In genomic region chr7:111105269-111105668, GRCh38 we compare ENCODE assay signal across 27 cellular contexts. TPM values are rescaled to one million over a fixed set of nuclear protein-coding genes. Genes with fewer than 3 reads are reported as not detected.
"Had no signal": no experiment of that assay in that cellular context is flagged by ENCODE, and none has a peak within 500 bp of the region (broad histone marks: within the 10 kb centered on the region; RNA-seq: fewer than 3 reads in every experiment).

No MANE protein-coding gene starts in this region.

- H3K27ac ChIP-seq: brain microvascular endothelial cell, coronary artery, ovary, right lobe of liver, upper lobe of right lung, VCaP had no signal

- ATAC-seq: activated CD4-positive, CD25-positive, alpha-beta regulatory T cell treated with anti-CD3 and anti-CD28 coated beads, Interleukin-2, amount 50 U/mL, for 24 hours; activated CD8-positive, alpha-beta memory T cell treated with anti-CD3 and anti-CD28 coated beads, Interleukin-2, amount 10 ng/mL, durations not matched to agents 7 days and 5 days; effector memory CD8-positive, alpha-beta T cell; left cardiac atrium; left ventricle myocardium superior; right lobe of liver; stimulated activated naive CD8-positive, alpha-beta T cell treated with anti-CD3 and anti-CD28 coated beads, Interleukin-15, Interleukin-2, amounts not matched to agents 100 U/mL and 50 U/mL, for 24 hours; upper lobe of right lung had no signal

- H3K4me3 Mint-ChIP-seq: activated CD4-positive, alpha-beta memory T cell treated with anti-CD3 and anti-CD28 coated beads, Interleukin-2, amount 10 ng/mL, durations not matched to agents 7 days and 5 days; activated CD4-positive, alpha-beta T cell treated with anti-CD3 and anti-CD28 coated beads, Interleukin-2, amount 10 ng/mL, durations not matched to agents 7 days and 5 days; activated CD8-positive, alpha-beta memory T cell treated with anti-CD3 and anti-CD28 coated beads, Interleukin-2, amount 10 ng/mL, durations not matched to agents 7 days and 5 days; activated naive CD4-positive, alpha-beta T cell treated with anti-CD3 and anti-CD28 coated beads, Interleukin-2, amount 50 U/mL, for 24 hours; effector memory CD8-positive, alpha-beta T cell had no signal

- FAIRE-seq: astrocyte, endothelial cell of umbilical vein, keratinocyte, TTC549 had no signal

- H3K36me3 ChIP-seq: brain microvascular endothelial cell, ovary, right lobe of liver, upper lobe of right lung had no signal

- H3K27me3 Mint-ChIP-seq: activated CD4-positive, alpha-beta memory T cell treated with anti-CD3 and anti-CD28 coated beads, Interleukin-2, amount 10 ng/mL, durations not matched to agents 7 days and 5 days; activated CD4-positive, alpha-beta T cell treated with anti-CD3 and anti-CD28 coated beads, Interleukin-2, amount 10 ng/mL, durations not matched to agents 7 days and 5 days; activated CD8-positive, alpha-beta memory T cell treated with anti-CD3 and anti-CD28 coated beads, Interleukin-2, amount 10 ng/mL, durations not matched to agents 7 days and 5 days; activated naive CD4-positive, alpha-beta T cell treated with anti-CD3 and anti-CD28 coated beads, Interleukin-2, amount 50 U/mL, for 24 hours; effector memory CD8-positive, alpha-beta T cell; progenitor cell of endocrine pancreas had no signal

- DNase-seq: activated CD4-positive, alpha-beta memory T cell treated with anti-CD3 and anti-CD28 coated beads, Interleukin-2, amount 10 ng/mL, durations not matched to agents 7 days and 5 days; activated CD4-positive, alpha-beta T cell treated with anti-CD3 and anti-CD28 coated beads, Interleukin-2, amount 10 ng/mL, durations not matched to agents 7 days and 5 days; activated CD8-positive, alpha-beta memory T cell treated with anti-CD3 and anti-CD28 coated beads, Interleukin-2, amount 10 ng/mL, durations not matched to agents 7 days and 5 days; activated T-cell treated with anti-CD3 and anti-CD28 coated beads, Interleukin-2, amount 50 U/mL, for 48 hours; brain microvascular endothelial cell; effector memory CD8-positive, alpha-beta T cell; head of caudate nucleus; hippocampal formation; left cardiac atrium; left ventricle myocardium superior; ovary; right lobe of liver; stimulated activated CD4-positive, alpha-beta T cell treated with anti-CD3 and anti-CD28 coated beads, Interleukin-2, amount 100 ng/mL, for 48 hours; stimulated activated naive CD8-positive, alpha-beta T cell treated with anti-CD3 and anti-CD28 coated beads, Interleukin-15, Interleukin-2, amounts not matched to agents 100 U/mL and 50 U/mL, for 24 hours; substantia nigra; upper lobe of right lung had no signal

- H3K9me3 ChIP-seq: ovary, right lobe of liver, upper lobe of right lung had no signal

- H3K4me3 ChIP-seq: coronary artery, ovary, right lobe of liver, upper lobe of right lung had no signal

- H3K27me3 ChIP-seq: brain microvascular endothelial cell, ovary, right lobe of liver, upper lobe of right lung had no signal

- H3K27ac Mint-ChIP-seq: activated CD4-positive, alpha-beta memory T cell treated with anti-CD3 and anti-CD28 coated beads, Interleukin-2, amount 10 ng/mL, durations not matched to agents 7 days and 5 days; activated CD4-positive, alpha-beta T cell treated with anti-CD3 and anti-CD28 coated beads, Interleukin-2, amount 10 ng/mL, durations not matched to agents 7 days and 5 days; effector memory CD8-positive, alpha-beta T cell; progenitor cell of endocrine pancreas had no signal

- H3K9me3 Mint-ChIP-seq: activated CD4-positive, alpha-beta memory T cell treated with anti-CD3 and anti-CD28 coated beads, Interleukin-2, amount 10 ng/mL, durations not matched to agents 7 days and 5 days; activated CD4-positive, alpha-beta T cell treated with anti-CD3 and anti-CD28 coated beads, Interleukin-2, amount 10 ng/mL, durations not matched to agents 7 days and 5 days; activated naive CD4-positive, alpha-beta T cell treated with anti-CD3 and anti-CD28 coated beads, Interleukin-2, amount 50 U/mL, for 24 hours; activated T-helper 2 cell treated with anti-CD3 and anti-CD28 coated beads, Interferon-gamma antibody, Interleukin-2, Interleukin-4, amounts not matched to agents 10 μg/mL and 5 μg/mL and 100 μg/mL, durations not matched to agents 14 hours and 24 hours and 36 hours; effector memory CD8-positive, alpha-beta T cell had no signal

RNA-seq across cellular contexts. Expression of gene LRRN3, which starts 14.3 kb away (rescaled TPM):
- total RNA-seq: endothelial cell of umbilical vein, lung microvascular endothelial cell had no signal
- polyA plus RNA-seq: endothelial cell of umbilical vein, keratinocyte had no signal
